In the genomic region with DNA sequence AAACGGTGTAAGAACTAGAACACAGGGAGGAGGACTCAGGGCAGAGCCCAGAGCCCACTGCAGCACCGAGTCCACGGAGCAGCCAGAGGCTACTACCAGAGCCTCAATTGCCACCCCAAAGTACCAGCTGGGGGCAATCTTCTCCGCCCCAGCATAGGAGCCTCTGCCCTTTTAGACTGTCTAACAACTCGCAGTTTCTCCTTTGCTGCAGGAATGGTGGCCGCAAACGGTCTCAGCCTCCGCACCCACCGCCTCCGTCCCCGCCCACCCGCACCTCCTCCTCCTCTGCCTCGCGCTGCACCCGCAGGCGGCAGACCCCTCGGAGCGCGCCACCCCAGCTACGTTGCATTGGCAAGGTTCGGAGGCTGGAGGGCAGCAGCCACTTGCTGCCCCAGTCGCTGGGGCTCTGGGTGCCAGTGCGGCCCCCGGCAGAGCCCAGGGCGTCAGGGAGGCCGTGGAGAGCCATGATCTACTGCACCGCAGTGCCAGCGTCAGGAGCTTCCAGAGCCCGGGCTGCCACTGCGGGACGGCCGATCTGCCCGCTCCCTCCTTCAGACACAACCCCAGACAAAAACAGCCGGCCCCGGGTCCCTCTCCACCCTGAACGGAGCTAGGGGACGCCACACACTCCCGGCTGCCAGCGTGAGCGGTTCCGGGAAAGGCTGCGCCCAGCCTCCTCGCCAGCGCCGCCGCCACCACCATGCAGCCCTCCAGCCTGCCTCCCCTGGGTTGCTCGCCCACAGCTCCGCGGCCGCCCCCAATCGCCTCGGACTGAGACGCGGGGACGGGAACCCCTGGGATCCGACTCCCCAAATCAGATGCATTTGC, we compare ENCODE assay signal across 1 cellular context.
TF ChIP-seq lines count a peak whose summit lies in the region.

No MANE protein-coding gene starts in this region.

TF ChIP-seq in H1, 55 proteins besides CTCF, POLR2A, EP300 and RAD21 (continued from another document):
- TF ChIP-seq SIRT6 (IDR thresholded peaks at IDR 0.05; ENCODE audit: low read length) (no peak), KDM1A (IDR thresholded peaks at IDR 0.05; ENCODE audit: borderline replicate concordance, low read length) (peak; percentile 30; the same call in 1 of the 2 replicates), HDAC6 (IDR thresholded peaks at IDR 0.05; ENCODE audit: low read depth, low read length) (no peak), NRF1 (IDR thresholded peaks at IDR 0.05; ENCODE audit: low read depth, low read length) (no peak), FOSL1 (IDR thresholded peaks at IDR 0.05; ENCODE audit: insufficient read depth, low read depth, low read length) (no peak), CBX5 (IDR thresholded peaks at IDR 0.05; ENCODE audit: low read depth, low read length) (no peak), SIX5 (IDR thresholded peaks at IDR 0.05; ENCODE audit: low read depth, low read length) (no peak), CEBPB (IDR thresholded peaks at IDR 0.05; ENCODE audit: low read depth, low read length) (no peak), JUN (IDR thresholded peaks at IDR 0.05; ENCODE audit: low read depth, low read length) (no peak), CBX8 (IDR thresholded peaks at IDR 0.05; ENCODE audit: borderline replicate concordance, low read depth, low read length) (no peak), CHD1 (IDR thresholded peaks at IDR 0.05; ENCODE audit: low read depth, low read length) (no peak), SAP30 (IDR thresholded peaks at IDR 0.05; ENCODE audit: insufficient read depth, insufficient replicate concordance, low read length) (no peak), BRCA1 (IDR thresholded peaks at IDR 0.05; ENCODE audit: low read depth, low read length) (no peak), NANOG (IDR thresholded peaks at IDR 0.05; ENCODE audit: insufficient read depth, low read depth, low read length, poor library complexity, severe bottlenecking) (no peak), KDM5A (IDR thresholded peaks at IDR 0.05; ENCODE audit: low read length) (no peak), CTBP2 (IDR thresholded peaks at IDR 0.05; ENCODE audit: borderline replicate concordance, insufficient read depth, insufficient read length, low read length) (no peak), MAFK (IDR thresholded peaks at IDR 0.05; ENCODE audit: low read depth, low read length) (no peak), GTF2F1 (IDR thresholded peaks at IDR 0.05; ENCODE audit: borderline replicate concordance, low read depth, low read length) (no peak), POU5F1 (IDR thresholded peaks at IDR 0.05; ENCODE audit: low read depth, low read length) (no peak), BACH1 (IDR thresholded peaks at IDR 0.05; ENCODE audit: low read length) (no peak), E2F6 (IDR thresholded peaks at IDR 0.05) (no peak), PHF8 (conservative IDR thresholded peaks at IDR 0.05; ENCODE audit: low read depth, low read length) (0 out of 2 replicates have a peak, but pooled peaks have one; percentile 37), TAF7 (optimal IDR thresholded peaks at IDR 0.05; ENCODE audit: borderline replicate concordance, low read depth, low read length) (no peak), TBP (IDR thresholded peaks at IDR 0.05; ENCODE audit: low read depth, low read length) (0 out of 2 replicates have a peak, but pooled peaks have one; percentile 31), BCL11A (IDR thresholded peaks at IDR 0.05; ENCODE audit: low read depth in 2 of 2, low read length in 2 of 2) (no peak), JUND (IDR thresholded peaks at IDR 0.05; ENCODE audit: low read length) (no peak), CHD7 (IDR thresholded peaks at IDR 0.05; ENCODE audit: insufficient replicate concordance, low read length) (no peak), KDM4A (IDR thresholded peaks at IDR 0.05; ENCODE audit: low read depth, low read length, severe bottlenecking) (peak; percentile 95), SP4 (IDR thresholded peaks at IDR 0.05; ENCODE audit: low read length) (no peak), EZH2 (IDR thresholded peaks at IDR 0.05; ENCODE audit: low read depth, low read length, severe bottlenecking) (peak; percentile 57), CREB1 (IDR thresholded peaks at IDR 0.05) (no peak), TEAD4 (IDR thresholded peaks at IDR 0.05; ENCODE audit: low read depth, low read length) (no peak), RFX5 (IDR thresholded peaks at IDR 0.05; ENCODE audit: borderline replicate concordance, low read depth, low read length) (no peak), SIN3A (conservative IDR thresholded peaks at IDR 0.05 in 1 of 2, IDR thresholded peaks at IDR 0.05 in 1 of 2; ENCODE audit: low read depth in 1 of 2, low read length in 2 of 2) (no peak), HDAC2 (IDR thresholded peaks at IDR 0.05; ENCODE audit: borderline replicate concordance in 1 of 2, low read depth in 2 of 2, low read length in 2 of 2) (no peak), SP1 (IDR thresholded peaks at IDR 0.05; ENCODE audit: low read depth, low read length) (no peak), SUZ12 (IDR thresholded peaks at IDR 0.05; ENCODE audit: low read length) (0 out of 2 replicates have a peak, but pooled peaks have one; percentile 34), SRF (IDR thresholded peaks at IDR 0.05; ENCODE audit: low read depth, low read length) (no peak)
- TF ChIP-seq, protein P1, sequence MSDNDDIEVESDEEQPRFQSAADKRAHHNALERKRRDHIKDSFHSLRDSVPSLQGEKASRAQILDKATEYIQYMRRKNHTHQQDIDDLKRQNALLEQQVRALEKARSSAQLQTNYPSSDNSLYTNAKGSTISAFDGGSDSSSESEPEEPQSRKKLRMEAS (IDR thresholded peaks at IDR 0.05): peak; percentile 5; the same call in 1 of the 2 replicates
- TF ChIP-seq, protein P2, sequence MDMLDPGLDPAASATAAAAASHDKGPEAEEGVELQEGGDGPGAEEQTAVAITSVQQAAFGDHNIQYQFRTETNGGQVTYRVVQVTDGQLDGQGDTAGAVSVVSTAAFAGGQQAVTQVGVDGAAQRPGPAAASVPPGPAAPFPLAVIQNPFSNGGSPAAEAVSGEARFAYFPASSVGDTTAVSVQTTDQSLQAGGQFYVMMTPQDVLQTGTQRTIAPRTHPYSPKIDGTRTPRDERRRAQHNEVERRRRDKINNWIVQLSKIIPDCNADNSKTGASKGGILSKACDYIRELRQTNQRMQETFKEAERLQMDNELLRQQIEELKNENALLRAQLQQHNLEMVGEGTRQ (IDR thresholded peaks at IDR 0.05; ENCODE audit: low read length): no peak
- TF ChIP-seq, protein P3, sequence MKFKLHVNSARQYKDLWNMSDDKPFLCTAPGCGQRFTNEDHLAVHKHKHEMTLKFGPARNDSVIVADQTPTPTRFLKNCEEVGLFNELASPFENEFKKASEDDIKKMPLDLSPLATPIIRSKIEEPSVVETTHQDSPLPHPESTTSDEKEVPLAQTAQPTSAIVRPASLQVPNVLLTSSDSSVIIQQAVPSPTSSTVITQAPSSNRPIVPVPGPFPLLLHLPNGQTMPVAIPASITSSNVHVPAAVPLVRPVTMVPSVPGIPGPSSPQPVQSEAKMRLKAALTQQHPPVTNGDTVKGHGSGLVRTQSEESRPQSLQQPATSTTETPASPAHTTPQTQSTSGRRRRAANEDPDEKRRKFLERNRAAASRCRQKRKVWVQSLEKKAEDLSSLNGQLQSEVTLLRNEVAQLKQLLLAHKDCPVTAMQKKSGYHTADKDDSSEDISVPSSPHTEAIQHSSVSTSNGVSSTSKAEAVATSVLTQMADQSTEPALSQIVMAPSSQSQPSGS (IDR thresholded peaks at IDR 0.05; ENCODE audit: low read length): no peak
TF ChIP-seq in H1: peak in this region for 8.
